1 cellular context compared by ENCODE assay signal in the genomic region with DNA sequence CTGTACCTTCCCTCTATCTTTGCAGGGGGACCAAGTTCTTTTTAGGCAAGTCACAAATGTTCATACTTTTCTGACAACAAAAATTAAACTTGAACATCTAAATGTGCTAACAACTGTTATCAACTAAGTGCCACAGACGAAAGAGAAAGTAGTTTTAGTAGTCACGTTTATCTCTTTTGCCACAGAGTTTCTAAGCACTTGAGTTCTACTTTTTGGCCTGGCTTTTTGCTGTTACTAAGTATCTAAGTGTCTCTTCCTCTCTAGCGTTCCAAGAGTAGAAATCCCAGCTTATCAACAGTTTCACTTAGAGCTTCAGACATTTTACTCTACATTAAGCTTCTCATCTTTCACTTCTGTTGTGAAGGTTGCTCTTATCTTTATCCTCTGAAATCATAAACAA.
TF ChIP-seq lines count a peak whose summit lies in the region.

No MANE protein-coding gene starts in this region.

TF ChIP-seq in K562, 482 proteins besides CTCF, POLR2A, EP300 and RAD21 (continued from another document):
- TF ChIP-seq UBTF (IDR thresholded peaks at IDR 0.05; ENCODE audit: borderline replicate concordance in 1 of 2, low read depth in 2 of 2, low read length in 2 of 2) (no peak), TAL1 (IDR thresholded peaks at IDR 0.05) (0 out of 2 replicates have a peak, but pooled peaks have one; percentile 16), BHLHE40 (IDR thresholded peaks at IDR 0.05; ENCODE audit: low read length) (0 out of 2 replicates have a peak, but pooled peaks have one; percentile 41), OTX1 (CRISPR knock-in tag; IDR thresholded peaks at IDR 0.05) (no peak), POLR2H (tag; IDR thresholded peaks at IDR 0.05; ENCODE audit: low read depth) (peak; percentile 26; the same call in 1 of the 2 replicates)
